9 cellular contexts compared by ENCODE assay signal in genomic region chr4:52861171-52861873, GRCh38. TPM values are rescaled to one million over a fixed set of nuclear protein-coding genes. Genes with fewer than 3 reads are reported as not detected.
DNase-seq lines count a peak whose midpoint lies in the region; ATAC-seq and TF ChIP-seq lines count a peak whose summit lies in the region.
"Had no signal": no experiment of that assay in that cellular context is flagged by ENCODE, and none has a peak within 500 bp of the region (broad histone marks: within the 10 kb centered on the region; RNA-seq: fewer than 3 reads in every experiment).

No MANE protein-coding gene starts in this region.

- H3K4me3 ChIP-seq in H7 (ENCODE audit: insufficient read depth, low read depth, low read length) (peak overlapping the region; percentile 73), right cardiac atrium (ENCODE audit: low read length) (peak overlapping the region; percentile 49), smooth muscle cell (peak overlapping the region; percentile 86)

- H3K79me2 ChIP-seq in smooth muscle cell (ENCODE audit: low read depth) = peaks cover 24% of the 10 kb centered on the region

- peak; percentile 48 for DNase-seq in H7
- DNase-seq in WTC11 (ENCODE audit: low spot score) = peak; percentile 23
- no peak for DNase-seq in right cardiac atrium
- no peak for DNase-seq in smooth muscle cell (lab: John Stamatoyannopoulos, UW; ENCODE audit: unreplicated experiment)
- no peak for DNase-seq in erythroblast (lab: John Stamatoyannopoulos, UW)
- DNase-seq in OCI-M1 (lab: John Stamatoyannopoulos, UW) = no peak

- peak overlapping the region; percentile 97 for H3K4me2 ChIP-seq in smooth muscle cell

- peaks cover 27% of the 10 kb centered on the region for H3K9me3 Mint-ChIP-seq in WTC11

- H3K9me3 ChIP-seq in right cardiac atrium (ENCODE audit: control insufficient read depth, low read length) (no peaks in the 10 kb centered on the region), smooth muscle cell (replicated peaks; ENCODE audit: low read depth) (peaks cover 5% of the 10 kb centered on the region)

- no peak for TF ChIP-seq POLR2A in erythroblast (IDR thresholded peaks at IDR 0.05; ENCODE audit: low read length)

- peak overlapping the region; percentile 83 for H3K27ac Mint-ChIP-seq in WTC11

- H2AFZ ChIP-seq in smooth muscle cell (ENCODE audit: low read depth) = peak overlapping the region; percentile 84

- no peaks in the 10 kb centered on the region for H3K27me3 ChIP-seq in H7 (ENCODE audit: control insufficient read depth, insufficient read depth, low read length)
- H3K27me3 ChIP-seq in right cardiac atrium (ENCODE audit: control insufficient read depth, insufficient read depth) = no peaks in the 10 kb centered on the region
- H3K27me3 ChIP-seq in smooth muscle cell (ENCODE audit: low read depth) = no peaks in the 10 kb centered on the region

- no peak for ATAC-seq in WTC11
- peak; percentile 4 to 11 for ATAC-seq in right cardiac atrium
- ATAC-seq in HG03342 (IDR thresholded peaks at IDR 0.05; ENCODE audit: unreplicated experiment) = no peak
- ATAC-seq in GM19324 (IDR thresholded peaks at IDR 0.05; ENCODE audit: low FRiP score, unreplicated experiment) = no peak

- peak overlapping the region; percentile 90 for H3K4me3 Mint-ChIP-seq in WTC11

- H3K27ac ChIP-seq in right cardiac atrium (ENCODE audit: low read length) (peak overlapping the region; percentile 46), smooth muscle cell (ENCODE audit: low read depth) (no peak overlapping the region)
- H3K27ac ChIP-seq: epithelial cell of prostate had no signal

- WGBS in right cardiac atrium = 34% methylated on average over 27 of the region's 27 CpGs
- 29% methylated on average over 27 of the region's 27 CpGs for WGBS in smooth muscle cell (ENCODE audit: low lambda C conversion rate)

- H3K36me3 ChIP-seq in H7 (replicated peaks; ENCODE audit: control insufficient read depth, insufficient read depth, low read length) (peaks cover 25% of the 10 kb centered on the region), smooth muscle cell (ENCODE audit: low read depth) (no peaks in the 10 kb centered on the region)

- peaks cover 26% of the 10 kb centered on the region for H4K20me1 ChIP-seq in smooth muscle cell (ENCODE audit: low read depth)

- peaks cover 65% of the 10 kb centered on the region for H3K36me3 Mint-ChIP-seq in WTC11

- CTCF ChIA-PET in WTC11 (lab: Charles Lee) = interaction anchor here (1.0 to 1.5 kb wide), 3 partner anchors 50 to 316 kb away, joined by 3 to 11 read pairs (median 3); no protein-coding TSS in a partner anchor

- H3K4me1 ChIP-seq in right cardiac atrium (ENCODE audit: control insufficient read depth, insufficient read depth, low read length) (no peaks in the 10 kb centered on the region), smooth muscle cell (ENCODE audit: low read depth) (peaks cover 17% of the 10 kb centered on the region)

- POLR2A ChIA-PET in WTC11 (lab: Charles Lee) = interaction anchor here (0.5 to 1.3 kb wide), 3 partner anchors 13 to 127 kb away, joined by 3 to 5 read pairs (median 4); no protein-coding TSS in a partner anchor

- no peak for TF ChIP-seq CTCF in WTC11 (IDR thresholded peaks at IDR 0.05)
- TF ChIP-seq CTCF in smooth muscle cell (IDR thresholded peaks at IDR 0.05; ENCODE audit: borderline replicate concordance, insufficient read depth, poor library complexity, severe bottlenecking) = no peak

- peaks cover 60% of the 10 kb centered on the region for H3K4me1 Mint-ChIP-seq in WTC11

- intact Hi-C loops in right cardiac atrium (cut with DNase I) = loop anchor here in 3 of 4 donors (5.0 to 10.0 kb wide), 5 partner anchors 93 to 309 kb away; partner anchors contain the start of gene ERVMER34-1 (in 1 of the 3)

- H3F3A ChIP-seq in smooth muscle cell (ENCODE audit: low read depth) = peaks cover 5% of the 10 kb centered on the region

- H3K9ac ChIP-seq in smooth muscle cell (ENCODE audit: low read depth) = peak overlapping the region; percentile 80

- H3K27me3 Mint-ChIP-seq in WTC11 (ENCODE audit: low read depth) = no peaks in the 10 kb centered on the region

TF ChIP-seq in WTC11, 78 proteins besides CTCF, POLR2A, EP300 and RAD21:
- TF ChIP-seq ERG (CRISPR knock-in tag; IDR thresholded peaks at IDR 0.05) (no peak), TP53 (CRISPR knock-in tag; IDR thresholded peaks at IDR 0.05) (0 out of 2 replicates have a peak, but pooled peaks have one; percentile 13), ZMAT4 (CRISPR knock-in tag; IDR thresholded peaks at IDR 0.05) (no peak), ARID4B (CRISPR knock-in tag; IDR thresholded peaks at IDR 0.05; ENCODE audit: borderline replicate concordance) (no peak)

RNA-seq across cellular contexts. Expression of gene RASL11B, which starts 0.8 kb away (rescaled TPM):
- total RNA-seq in H7 (2014; rRNA removed; shearing (Covaris generic)) = 20.6 and 32.4 TPM in 2 replicates
- total RNA-seq in WTC11 (2021) (58.5 to 71.9 TPM (median 69.9 TPM) in 3 replicates), right cardiac atrium (10 to 100 TPM in 3 of 4 donors, 1 to 10 TPM in 1; 9.6 to 37.2 (median 16.5) TPM), smooth muscle cell (42.9 and 47.0 TPM in 2 replicates)
- polyA plus RNA-seq in right cardiac atrium (11.4 TPM), smooth muscle cell (44.3 and 59.6 TPM in 2 replicates)

Comparison
In these comparisons a context has a peak if more than half of its experiments do, and no peak if none do; other contexts are left out.
1. DNase-seq: peak in H7 (single experiment) and WTC11 (single experiment); none in right cardiac atrium (0 of 3), smooth muscle cell (single experiment), erythroblast (0 of 2) and OCI-M1 (single experiment).
2. ATAC-seq: peak in right cardiac atrium (2 of 2); none in WTC11 (single experiment), HG03342 (single experiment) and GM19324 (single experiment).
3. Peak in every context shown above with its lines, with median percentiles within 50 percentile points of each other: H3K4me3 ChIP-seq.